In the genomic region with DNA sequence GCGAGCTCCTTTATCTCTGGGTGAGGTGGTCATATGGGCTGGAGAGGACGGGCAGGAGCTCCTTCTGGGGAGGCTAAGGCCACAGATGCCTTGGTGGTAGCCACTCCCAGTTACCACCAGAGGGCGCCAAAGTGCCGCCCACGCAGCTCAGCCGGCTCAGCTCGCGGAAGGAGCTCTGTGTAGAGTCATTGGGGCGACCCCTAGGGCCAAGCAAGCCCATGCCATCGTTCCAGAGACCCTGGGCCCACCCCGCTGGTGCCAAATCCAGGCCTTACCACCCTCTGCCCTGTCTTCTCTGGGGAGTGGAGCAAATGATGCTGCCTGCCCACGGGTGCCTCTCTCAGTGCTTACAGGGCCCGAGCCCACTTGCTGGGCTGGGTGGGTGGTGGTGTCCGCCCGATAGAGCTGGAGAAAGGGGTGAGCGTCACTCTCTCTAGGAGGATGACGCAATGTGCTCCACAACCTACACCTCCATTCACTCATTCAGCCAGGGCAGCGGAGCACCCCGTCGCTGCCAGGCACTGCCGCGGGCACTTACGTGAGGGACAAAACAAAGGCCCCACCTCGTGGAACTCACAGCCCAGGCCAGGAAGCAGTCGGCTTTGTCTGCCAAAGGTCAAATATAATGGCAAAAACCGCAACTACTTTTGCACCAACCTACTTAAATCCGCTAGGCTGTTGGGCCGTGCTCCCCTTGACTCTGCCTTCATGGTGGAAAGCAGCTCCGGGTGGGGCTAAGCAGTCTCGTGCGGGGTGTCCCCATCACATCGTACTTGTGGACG, we compare ENCODE assay signal across 8 cellular contexts. TPM values are rescaled to one million over a fixed set of nuclear protein-coding genes. Genes with fewer than 3 reads are reported as not detected.
DNase-seq lines count a peak whose midpoint lies in the region; ATAC-seq, FAIRE-seq and TF ChIP-seq lines count a peak whose summit lies in the region.

No MANE protein-coding gene starts in this region.

- H3K9me3 Mint-ChIP-seq in activated T-cell treated with anti-CD3 and anti-CD28 coated beads, Interleukin-2, amount 50 U/mL, for 4 hours = no peaks in the 10 kb centered on the region
- H3K9me3 Mint-ChIP-seq in nephron progenitor cell = no peaks in the 10 kb centered on the region
- H3K9me3 Mint-ChIP-seq in stimulated activated naive CD8-positive, alpha-beta T cell treated with anti-CD3 and anti-CD28 coated beads, Interleukin-15, amount 100 ng/mL, for 72 hours = no peaks in the 10 kb centered on the region

- CTCF ChIA-PET in Panc1 (lab: Charles Lee) = interaction anchor here (0.6 to 2.4 kb wide), 35 partner anchors 8 to 932 kb away, joined by 3 to 17 read pairs (median 4); partner anchors contain the start of gene TSPAN17

- intact Hi-C loops in Panc1 (cut with micrococcal nuclease; ENCODE audit: unreplicated experiment) = loop anchor here (2.0 to 5.0 kb wide), 2 partner anchors 151 to 298 kb away; partner anchors contain the start of gene UNC5A

- H3K9me3 ChIP-seq in Panc1 (ENCODE audit: control insufficient read depth, insufficient read depth, low read depth, low read length) = no peaks in the 10 kb centered on the region
- no peaks in the 10 kb centered on the region for H3K9me3 ChIP-seq in fibroblast of lung (ENCODE audit: control insufficient read depth, insufficient read depth, low read depth, low read length)

- peak; percentile 98 for TF ChIP-seq CTCF in Panc1 (IDR thresholded peaks at IDR 0.05)
- peak; percentile 81 to 94 for TF ChIP-seq CTCF in fibroblast of lung (conservative IDR thresholded peaks at IDR 0.05 in 1 of 2, IDR thresholded peaks at IDR 0.05 in 1 of 2; ENCODE audit: low read depth in 1 of 2, low read length in 2 of 2)
- peak; percentile 99 for TF ChIP-seq CTCF in nephron progenitor cell (IDR thresholded peaks at IDR 0.05)

- H3K27ac ChIP-seq in Panc1 (ENCODE audit: low read length) (no peak overlapping the region), fibroblast of lung (ENCODE audit: insufficient read depth, low read length) (no peak overlapping the region)

- peaks cover 28% of the 10 kb centered on the region for H3K4me1 Mint-ChIP-seq in activated T-cell treated with anti-CD3 and anti-CD28 coated beads, Interleukin-2, amount 50 U/mL, for 4 hours (ENCODE audit: low read depth)
- H3K4me1 Mint-ChIP-seq in nephron progenitor cell = peaks cover 14% of the 10 kb centered on the region
- peaks cover 38% of the 10 kb centered on the region for H3K4me1 Mint-ChIP-seq in stimulated activated naive CD8-positive, alpha-beta T cell treated with anti-CD3 and anti-CD28 coated beads, Interleukin-15, amount 100 ng/mL, for 72 hours

- FAIRE-seq in HTR-8/SVneo (lab: Jason Lieb, UNC) = peak; percentile 88

- H3K36me3 ChIP-seq in Panc1 (ENCODE audit: control insufficient read depth, insufficient read depth, low read length) (no peaks in the 10 kb centered on the region), fibroblast of lung (ENCODE audit: control insufficient read depth, insufficient read depth, low read length) (peaks cover 2% of the 10 kb centered on the region)

- H2AFZ ChIP-seq in fibroblast of lung (ENCODE audit: low read length) = no peak overlapping the region

- H3K4me1 ChIP-seq in Panc1 (ENCODE audit: control insufficient read depth, insufficient read depth, low read length) = no peaks in the 10 kb centered on the region
- H3K4me1 ChIP-seq in fibroblast of lung (ENCODE audit: control insufficient read depth, extremely low read depth, insufficient read depth, low read length) = peaks cover 2% of the 10 kb centered on the region

- peaks cover 9% of the 10 kb centered on the region for H3K27me3 Mint-ChIP-seq in activated T-cell treated with anti-CD3 and anti-CD28 coated beads, Interleukin-2, amount 50 U/mL, for 4 hours (ENCODE audit: low read depth)
- peaks cover 54% of the 10 kb centered on the region for H3K27me3 Mint-ChIP-seq in nephron progenitor cell (ENCODE audit: low read depth, poor library complexity)
- peaks cover 23% of the 10 kb centered on the region for H3K27me3 Mint-ChIP-seq in stimulated activated naive CD8-positive, alpha-beta T cell treated with anti-CD3 and anti-CD28 coated beads, Interleukin-15, amount 100 ng/mL, for 72 hours

- peak; percentile 89 for ATAC-seq in Panc1
- ATAC-seq in activated T-cell treated with anti-CD3 and anti-CD28 coated beads, Interleukin-2, amount 50 U/mL, for 4 hours = peak; percentile 75 to 78
- peak; percentile 81 for ATAC-seq in stimulated activated naive CD8-positive, alpha-beta T cell treated with anti-CD3 and anti-CD28 coated beads, Interleukin-15, amount 100 ng/mL, for 72 hours

- peak overlapping the region; percentile 51 for H3K4me2 ChIP-seq in fibroblast of lung (ENCODE audit: extremely low read depth, insufficient read depth, low read length)

- H3K27me3 ChIP-seq in Panc1 (ENCODE audit: control insufficient read depth, insufficient read depth, low read length) (no peaks in the 10 kb centered on the region), fibroblast of lung (ENCODE audit: control insufficient read depth, insufficient read depth, low read length) (peaks cover 6% of the 10 kb centered on the region)

- H3K36me3 Mint-ChIP-seq in activated T-cell treated with anti-CD3 and anti-CD28 coated beads, Interleukin-2, amount 50 U/mL, for 4 hours (ENCODE audit: insufficient read depth) = peaks cover 4% of the 10 kb centered on the region
- H3K36me3 Mint-ChIP-seq in nephron progenitor cell (ENCODE audit: low read depth) = no peaks in the 10 kb centered on the region

- POLR2A ChIA-PET in Panc1 (lab: Charles Lee) = interaction anchor here (0.5 to 0.6 kb wide), 4 partner anchors 84 to 851 kb away, joined by 3 to 5 read pairs (median 4); no protein-coding TSS in a partner anchor

- H3K4me3 ChIP-seq in Panc1 (ENCODE audit: low read depth in 2 of 2, low read length in 2 of 2) (no peak overlapping the region), fibroblast of lung (replicated peaks in 1 of 4; ENCODE audit: control extremely low read depth in 1 of 4, insufficient read depth in 1 of 4, low read depth in 3 of 4, low read length in 4 of 4) (no peak overlapping the region)

- no peaks in the 10 kb centered on the region for H4K20me1 ChIP-seq in fibroblast of lung (ENCODE audit: control insufficient read depth, extremely low read depth, insufficient read depth, low read length)

- no peak overlapping the region for H3K4me3 Mint-ChIP-seq in activated T-cell treated with anti-CD3 and anti-CD28 coated beads, Interleukin-2, amount 50 U/mL, for 4 hours
- H3K4me3 Mint-ChIP-seq in nephron progenitor cell = no peak overlapping the region
- H3K4me3 Mint-ChIP-seq in stimulated activated naive CD8-positive, alpha-beta T cell treated with anti-CD3 and anti-CD28 coated beads, Interleukin-15, amount 100 ng/mL, for 72 hours = peak overlapping the region in 1 of 2 donors; percentile 45

- in situ Hi-C loops in Panc1 (cut with HindIII; ENCODE audit: low pct_unique_long_range_greater_than_20kb, low sequenced_read_pairs) = no loop called here

- peak in 12 of 14 donors; percentile 22 to 73 (median 44) for DNase-seq in C1 segment of cervical spinal cord (lab: John Stamatoyannopoulos, UW)
- peak; percentile 96 for DNase-seq in GM19240 (ENCODE audit: insufficient read length, low spot score)
- peak; percentile 92 for DNase-seq in HTR-8/SVneo (ENCODE audit: insufficient read length, low spot score)
- DNase-seq in Panc1 (ENCODE audit: low read depth, low spot score) = peak; percentile 38
- peak; percentile 81 for DNase-seq in activated T-cell treated with anti-CD3 and anti-CD28 coated beads, Interleukin-2, amount 50 U/mL, for 4 hours
- DNase-seq in fibroblast of lung (ENCODE audit: low read depth in 2 of 2) = peak; percentile 51 to 69
- DNase-seq in nephron progenitor cell = peak; percentile 87
- peak; percentile 82 for DNase-seq in stimulated activated naive CD8-positive, alpha-beta T cell treated with anti-CD3 and anti-CD28 coated beads, Interleukin-15, amount 100 ng/mL, for 72 hours

- BruUV-seq in Panc1 (replicated peaks; lab: Mats Ljungman, UMichigan) = no TSS peak

- H3K9ac ChIP-seq in fibroblast of lung (ENCODE audit: insufficient read depth, low read length) = no peak overlapping the region

- no peak overlapping the region for H3K27ac Mint-ChIP-seq in nephron progenitor cell
- H3K27ac Mint-ChIP-seq in stimulated activated naive CD8-positive, alpha-beta T cell treated with anti-CD3 and anti-CD28 coated beads, Interleukin-15, amount 100 ng/mL, for 72 hours = no peak overlapping the region

- no peaks in the 10 kb centered on the region for H3K79me2 ChIP-seq in fibroblast of lung (ENCODE audit: control insufficient read depth, insufficient read depth, low read length)

RNA-seq across cellular contexts. Expression of gene TSPAN17, which starts 13.8 kb away (rescaled TPM):
- 64.7 TPM for total RNA-seq in Panc1 (2021; ENCODE audit: unreplicated experiment)
- 61.7 TPM for polyA plus RNA-seq in Panc1 (2012; ENCODE audit: insufficient read length)
- 10 to 100 TPM; 18.3 to 28.0 (median 24.1) TPM for total RNA-seq in activated T-cell treated with anti-CD3 and anti-CD28 coated beads, Interleukin-2, amount 50 U/mL, for 4 hours
- total RNA-seq in fibroblast of lung = 29.0 and 35.2 TPM in 2 replicates
- 34.8 and 43.5 TPM in 2 replicates for polyA plus RNA-seq in fibroblast of lung
- polyA plus RNA-seq in fibroblast of lung (2012) = 38.1 and 58.2 TPM in 2 replicates
- polyA minus RNA-seq in fibroblast of lung (ENCODE audit: low replicate concordance) = 44.6 and 56.7 TPM in 2 replicates

RNA-seq across cellular contexts. Expression of gene EIF4E1B, which starts 30.6 kb away (rescaled TPM):
- total RNA-seq in Panc1 (2021; ENCODE audit: unreplicated experiment) (not detected), fibroblast of lung (not detected in 2 replicates)
- polyA plus RNA-seq in Panc1 (2012; ENCODE audit: insufficient read length) = not detected
- not detected for total RNA-seq in activated T-cell treated with anti-CD3 and anti-CD28 coated beads, Interleukin-2, amount 50 U/mL, for 4 hours
- polyA plus RNA-seq in fibroblast of lung = not detected in 2 replicates
- not detected in 2 replicates for polyA plus RNA-seq in fibroblast of lung (2012)
- polyA minus RNA-seq in fibroblast of lung (ENCODE audit: low replicate concordance) = not detected in 2 replicates

RNA-seq across cellular contexts. Expression of gene SNCB, which starts 30.7 kb away (rescaled TPM):
- 0.77 TPM for total RNA-seq in Panc1 (2021; ENCODE audit: unreplicated experiment)
- 0.62 TPM for polyA plus RNA-seq in Panc1 (2012; ENCODE audit: insufficient read length)
- not detected for total RNA-seq in activated T-cell treated with anti-CD3 and anti-CD28 coated beads, Interleukin-2, amount 50 U/mL, for 4 hours
- total RNA-seq in fibroblast of lung = 0.17 TPM in 1 of 2 replicates, not detected in the other
- polyA plus RNA-seq in fibroblast of lung = 0.22 and 2.3 TPM in 2 replicates
- 0.17 and 3.5 TPM in 2 replicates for polyA plus RNA-seq in fibroblast of lung (2012)
- 1.1 TPM in 1 of 2 replicates, not detected in the other for polyA minus RNA-seq in fibroblast of lung (ENCODE audit: low replicate concordance)

RNA-seq across cellular contexts. Expression of gene GPRIN1, which starts 51.1 kb away (rescaled TPM):
- total RNA-seq in Panc1 (2021; ENCODE audit: unreplicated experiment) (18.9 TPM), fibroblast of lung (4.9 and 6.3 TPM in 2 replicates)
- polyA plus RNA-seq in Panc1 (2012; ENCODE audit: insufficient read length) = 12.7 TPM
- 1 to 10 TPM; 3.6 to 5.3 (median 4.5) TPM for total RNA-seq in activated T-cell treated with anti-CD3 and anti-CD28 coated beads, Interleukin-2, amount 50 U/mL, for 4 hours
- polyA plus RNA-seq in fibroblast of lung = 1.9 and 5.0 TPM in 2 replicates
- polyA plus RNA-seq in fibroblast of lung (2012) = 4.0 and 10.0 TPM in 2 replicates
- polyA minus RNA-seq in fibroblast of lung (ENCODE audit: low replicate concordance) = 2.1 and 12.3 TPM in 2 replicates

Comparison
In these comparisons a context has a peak if more than half of its experiments do, and no peak if none do; other contexts are left out.
1. DNase-seq: peak in every context shown above with its lines; median percentile 96 in GM19240; 92 in HTR-8/SVneo; 87 in nephron progenitor cell; 82 in stimulated activated naive CD8-positive, alpha-beta T cell treated with anti-CD3 and anti-CD28 coated beads, Interleukin-15, amount 100 ng/mL, for 72 hours; 81 in activated T-cell treated with anti-CD3 and anti-CD28 coated beads, Interleukin-2, amount 50 U/mL, for 4 hours; 60 in fibroblast of lung; 44 in C1 segment of cervical spinal cord; 38 in Panc1.